Comparison of ENCODE assay signal across 8 cellular contexts in the genomic region with DNA sequence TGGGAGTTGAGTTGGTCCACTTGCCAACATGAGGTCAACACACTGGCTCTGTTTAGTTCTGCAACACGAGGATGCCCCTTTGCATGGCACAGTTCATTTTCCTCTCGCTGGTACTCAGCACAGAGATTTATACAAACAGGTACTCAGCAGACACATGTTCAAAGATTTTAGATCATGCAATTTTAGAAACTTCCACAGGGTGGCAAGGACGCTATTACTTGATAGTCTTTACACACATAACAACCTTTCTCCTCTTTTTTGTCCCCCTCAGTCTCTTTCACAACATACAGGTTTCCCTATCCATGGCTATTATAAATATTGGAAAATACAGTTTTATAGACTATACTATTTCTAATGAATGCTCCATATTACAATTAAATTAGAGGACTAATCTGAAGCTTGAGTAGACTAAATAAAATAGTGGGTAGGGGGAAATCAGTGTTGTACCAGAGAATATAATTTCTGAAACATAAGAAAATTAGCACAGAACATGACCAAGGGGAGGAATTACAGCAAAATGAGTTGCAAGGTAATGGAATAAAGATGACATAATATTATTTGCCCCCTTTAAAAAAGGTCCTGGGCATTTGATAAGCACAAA.
DNase-seq lines count a peak whose midpoint lies in the region; ATAC-seq and TF ChIP-seq lines count a peak whose summit lies in the region.

No MANE protein-coding gene starts in this region.

- H3K27ac ChIP-seq in RWPE1 = no peak overlapping the region
- no peak overlapping the region for H3K27ac ChIP-seq in psoas muscle

- H3K9me3 ChIP-seq in psoas muscle = no peaks in the 10 kb centered on the region

- peak; percentile 32 for TF ChIP-seq CTCF in AG04449 (IDR thresholded peaks at IDR 0.05; ENCODE audit: insufficient read depth, low read length, missing control alignments)
- peak; percentile 42 for TF ChIP-seq CTCF in RWPE1 (conservative IDR thresholded peaks at IDR 0.05; ENCODE audit: low read depth)
- no peak for TF ChIP-seq CTCF in psoas muscle (IDR thresholded peaks at IDR 0.05)

- H3K4me1 ChIP-seq in psoas muscle = no peaks in the 10 kb centered on the region

- H3K4me3 ChIP-seq in AG04449 (ENCODE audit: low read depth, low read length) (no peak overlapping the region), psoas muscle (no peak overlapping the region)

- POLR2A ChIA-PET in AG04449 (lab: Yijun Ruan, JAX) = no interaction called here
- POLR2A ChIA-PET in RWPE1 (lab: Yijun Ruan, JAX; ENCODE audit: low non-redundant PET) = no interaction called here

- no peaks in the 10 kb centered on the region for H3K27me3 ChIP-seq in psoas muscle (ENCODE audit: insufficient read depth in 3 of 3, low read length in 2 of 3)

- no peaks in the 10 kb centered on the region for H3K36me3 ChIP-seq in psoas muscle (ENCODE audit: insufficient read depth in 1 of 2, low read depth in 1 of 2)

- ATAC-seq in HG02798 (IDR thresholded peaks at IDR 0.05; ENCODE audit: poor library complexity, unreplicated experiment) (no peak), HG02981 (IDR thresholded peaks at IDR 0.05; ENCODE audit: unreplicated experiment) (no peak), psoas muscle (no peak)

- CTCF ChIA-PET in AG04449 (lab: Yijun Ruan, JAX) = no interaction called here
- CTCF ChIA-PET in RWPE1 (lab: Yijun Ruan, JAX) = interaction anchor here (0.7 kb wide), 3 partner anchors 134 to 712 kb away, joined by 3 to 7 read pairs (median 5); no protein-coding TSS in a partner anchor

- 19 to 37% (median 35%) methylated on average over 3 of the region's 3 CpGs for WGBS in psoas muscle, 3 donors

- DNase-seq in AG04449 (ENCODE audit: low read depth, low spot score) (no peak), LHCN-M2 (ENCODE audit: low read depth) (peak; percentile 1), RWPE1 (ENCODE audit: low spot score) (peak; percentile 9), glomerular visceral epithelial cell (ENCODE audit: extremely low spot score) (peak; percentile 9), psoas muscle (no peak)
- DNase-seq in stimulated activated CD4-positive, alpha-beta T cell treated with anti-CD3 and anti-CD28 coated beads, Interleukin-2, amount 100 ng/mL, for 24 hours = no peak

- intact Hi-C loops in psoas muscle (cut with DNase I) = no loop called here

Comparison
In these comparisons a context has a peak if more than half of its experiments do, and no peak if none do; other contexts are left out.
1. DNase-seq: peak in LHCN-M2 (single experiment), RWPE1 (single experiment) and glomerular visceral epithelial cell (single experiment); none in AG04449 (single experiment), psoas muscle (0 of 2) and stimulated activated CD4-positive, alpha-beta T cell treated with anti-CD3 and anti-CD28 coated beads, Interleukin-2, amount 100 ng/mL, for 24 hours (0 of 2).